In genomic region chr4:152972821-152973613, GRCh38 we compare ENCODE assay signal across 12 cellular contexts. TPM values are rescaled to one million over a fixed set of nuclear protein-coding genes. Genes with fewer than 3 reads are reported as not detected.
DNase-seq lines count a peak whose midpoint lies in the region; ATAC-seq and TF ChIP-seq lines count a peak whose summit lies in the region.
"Had no signal": no experiment of that assay in that cellular context is flagged by ENCODE, and none has a peak within 500 bp of the region (broad histone marks: within the 10 kb centered on the region; RNA-seq: fewer than 3 reads in every experiment).

No MANE protein-coding gene starts in this region.

- H3K27me3 ChIP-seq in left lung (no peaks in the 10 kb centered on the region), upper lobe of right lung (no peaks in the 10 kb centered on the region)

- peak overlapping the region; percentile 45 for H3K27ac Mint-ChIP-seq in activated T-cell treated with anti-CD3 and anti-CD28 coated beads, Interleukin-2, amount 50 U/mL, for 72 hours
- no peak overlapping the region for H3K27ac Mint-ChIP-seq in activated T-cell treated with anti-CD3 and anti-CD28 coated beads, Interleukin-2, amount 50 U/mL, for 24 hours
- no peak overlapping the region for H3K27ac Mint-ChIP-seq in MCF 10A (ENCODE audit: low read depth, unreplicated experiment)
- H3K27ac Mint-ChIP-seq in activated T-helper 17 cell treated with anti-CD3 and anti-CD28 coated beads, Interleukin-2, amount 50 U/mL, for 72 hours: no peak overlapping the region
- H3K27ac Mint-ChIP-seq: T-helper 17 cell had no signal

- intact Hi-C loops in MCF 10A (cut with micrococcal nuclease): loop anchor here (5.0 kb wide), 1 partner anchor 36 kb away; the partner anchor contains the start of gene FHDC1
- intact Hi-C loops in left lung (cut with DNase I): no loop called here
- intact Hi-C loops in upper lobe of right lung (cut with DNase I): no loop called here

- POLR2A ChIA-PET in MCF 10A (lab: Yijun Ruan, JAX): interaction anchor here (0.6 to 6.3 kb wide), 5 partner anchors 10 to 35 kb away, joined by 3 to 53 read pairs (median 3); no protein-coding TSS in a partner anchor

- BruUV-seq in MCF 10A (replicated peaks; lab: Mats Ljungman, UMichigan): no TSS peak

- H3K36me3 Mint-ChIP-seq in activated T-cell treated with anti-CD3 and anti-CD28 coated beads, Interleukin-2, amount 50 U/mL, for 72 hours (ENCODE audit: insufficient read depth in 2 of 2): no peaks in the 10 kb centered on the region
- H3K36me3 Mint-ChIP-seq in activated T-cell treated with anti-CD3 and anti-CD28 coated beads, Interleukin-2, amount 50 U/mL, for 24 hours (ENCODE audit: low read depth): no peaks in the 10 kb centered on the region
- H3K36me3 Mint-ChIP-seq in MCF 10A (ENCODE audit: insufficient read depth, unreplicated experiment): peaks cover 21% of the 10 kb centered on the region
- H3K36me3 Mint-ChIP-seq in activated T-helper 17 cell treated with anti-CD3 and anti-CD28 coated beads, Interleukin-2, amount 50 U/mL, for 72 hours (ENCODE audit: low read depth): no peaks in the 10 kb centered on the region

- no peaks in the 10 kb centered on the region for H3K27me3 Mint-ChIP-seq in activated T-cell treated with anti-CD3 and anti-CD28 coated beads, Interleukin-2, amount 50 U/mL, for 72 hours (ENCODE audit: low read depth)
- no peaks in the 10 kb centered on the region for H3K27me3 Mint-ChIP-seq in activated T-cell treated with anti-CD3 and anti-CD28 coated beads, Interleukin-2, amount 50 U/mL, for 24 hours
- H3K27me3 Mint-ChIP-seq in MCF 10A (ENCODE audit: insufficient read depth, unreplicated experiment): no peaks in the 10 kb centered on the region
- peaks cover 4% of the 10 kb centered on the region for H3K27me3 Mint-ChIP-seq in activated T-helper 17 cell treated with anti-CD3 and anti-CD28 coated beads, Interleukin-2, amount 50 U/mL, for 72 hours

- no peak for DNase-seq in activated T-cell treated with anti-CD3 and anti-CD28 coated beads, Interleukin-2, amount 50 U/mL, for 72 hours
- no peak for DNase-seq in activated T-cell treated with anti-CD3 and anti-CD28 coated beads, Interleukin-2, amount 50 U/mL, for 24 hours
- DNase-seq in MCF 10A (ENCODE audit: unreplicated experiment) (peak; percentile 69), left lung (peak in 1 of 2 donors; percentile 69), upper lobe of right lung (no peak), LoVo (ENCODE audit: low spot score) (no peak)
- DNase-seq: NCI-H69, T-helper 17 cell had no signal

- CTCF ChIA-PET in MCF 10A (lab: Yijun Ruan, JAX): no interaction called here

- H3K4me3 ChIP-seq in left lung (no peak overlapping the region), upper lobe of right lung (no peak overlapping the region)
- H3K4me3 ChIP-seq: thoracic aorta had no signal

- H3K27ac ChIP-seq in left lung (peak overlapping the region; percentile 13 to 70), upper lobe of right lung (no peak overlapping the region)
- H3K27ac ChIP-seq: KMS-11, thoracic aorta had no signal

- H3K4me1 Mint-ChIP-seq in activated T-cell treated with anti-CD3 and anti-CD28 coated beads, Interleukin-2, amount 50 U/mL, for 72 hours (ENCODE audit: low read depth): no peaks in the 10 kb centered on the region
- H3K4me1 Mint-ChIP-seq in activated T-cell treated with anti-CD3 and anti-CD28 coated beads, Interleukin-2, amount 50 U/mL, for 24 hours (ENCODE audit: low read depth): no peaks in the 10 kb centered on the region
- H3K4me1 Mint-ChIP-seq in MCF 10A (ENCODE audit: insufficient read depth, unreplicated experiment): peaks cover 36% of the 10 kb centered on the region
- H3K4me1 Mint-ChIP-seq in activated T-helper 17 cell treated with anti-CD3 and anti-CD28 coated beads, Interleukin-2, amount 50 U/mL, for 72 hours: no peaks in the 10 kb centered on the region
- H3K4me1 Mint-ChIP-seq: T-helper 17 cell had no signal

- H3K4me3 Mint-ChIP-seq in activated T-cell treated with anti-CD3 and anti-CD28 coated beads, Interleukin-2, amount 50 U/mL, for 72 hours: no peak overlapping the region
- H3K4me3 Mint-ChIP-seq in activated T-cell treated with anti-CD3 and anti-CD28 coated beads, Interleukin-2, amount 50 U/mL, for 24 hours: no peak overlapping the region
- H3K4me3 Mint-ChIP-seq in MCF 10A (ENCODE audit: unreplicated experiment): no peak overlapping the region
- no peak overlapping the region for H3K4me3 Mint-ChIP-seq in activated T-helper 17 cell treated with anti-CD3 and anti-CD28 coated beads, Interleukin-2, amount 50 U/mL, for 72 hours
- H3K4me3 Mint-ChIP-seq: T-helper 17 cell had no signal

- H3K9me3 Mint-ChIP-seq in activated T-cell treated with anti-CD3 and anti-CD28 coated beads, Interleukin-2, amount 50 U/mL, for 72 hours: no peaks in the 10 kb centered on the region
- H3K9me3 Mint-ChIP-seq in activated T-cell treated with anti-CD3 and anti-CD28 coated beads, Interleukin-2, amount 50 U/mL, for 24 hours: no peaks in the 10 kb centered on the region
- H3K9me3 Mint-ChIP-seq in MCF 10A (ENCODE audit: unreplicated experiment): no peaks in the 10 kb centered on the region
- H3K9me3 Mint-ChIP-seq in activated T-helper 17 cell treated with anti-CD3 and anti-CD28 coated beads, Interleukin-2, amount 50 U/mL, for 72 hours: no peaks in the 10 kb centered on the region

- TF ChIP-seq CTCF in MCF 10A (IDR thresholded peaks at IDR 0.05; ENCODE audit: unreplicated experiment) (no peak), left lung (IDR thresholded peaks at IDR 0.05) (no peak), upper lobe of right lung (IDR thresholded peaks at IDR 0.05) (no peak)

- H3K36me3 ChIP-seq in left lung (peaks cover 0 to 46% of the 10 kb centered on the region in 2 donors), upper lobe of right lung (peaks cover 10% of the 10 kb centered on the region)
- H3K36me3 ChIP-seq: thoracic aorta had no signal

- no peaks in the 10 kb centered on the region for H3K9me3 ChIP-seq in left lung
- no peaks in the 10 kb centered on the region for H3K9me3 ChIP-seq in upper lobe of right lung
- H3K9me3 ChIP-seq: thoracic aorta had no signal

- H3K4me1 ChIP-seq in left lung (peaks cover 0 to 3% of the 10 kb centered on the region in 2 donors), upper lobe of right lung (peaks cover 12% of the 10 kb centered on the region)

- ATAC-seq in activated T-cell treated with anti-CD3 and anti-CD28 coated beads, Interleukin-2, amount 50 U/mL, for 72 hours (replicated peaks in 1 of 2): no peak
- ATAC-seq in left lung: peak; percentile 37
- peak; percentile 6 for ATAC-seq in upper lobe of right lung
- ATAC-seq in activated T-helper 17 cell treated with anti-CD3 and anti-CD28 coated beads, Interleukin-2, amount 50 U/mL, for 72 hours (replicated peaks): no peak
- ATAC-seq in GM18873 (IDR thresholded peaks at IDR 0.05; ENCODE audit: low FRiP score, unreplicated experiment): no peak
- ATAC-seq: T-helper 17 cell had no signal

RNA-seq across cellular contexts. Expression of gene FHDC1, which starts 36.9 kb away (rescaled TPM):
- under 1 TPM; 0.10 to 0.14 TPM for total RNA-seq in activated T-cell treated with anti-CD3 and anti-CD28 coated beads, Interleukin-2, amount 50 U/mL, for 72 hours
- total RNA-seq in MCF 10A (2022) (2.0 and 2.7 TPM in 2 replicates), left lung (10 to 100 TPM; 22.4 to 32.9 TPM), upper lobe of right lung (25.7 TPM)
- total RNA-seq in activated T-helper 17 cell treated with anti-CD3 and anti-CD28 coated beads, Interleukin-2, amount 50 U/mL, for 72 hours: under 1 TPM; 0.32 to 0.48 TPM

Comparison
In these comparisons a context has a peak if more than half of its experiments do, and no peak if none do; other contexts are left out.
1. ATAC-seq: peak in left lung (single experiment) and upper lobe of right lung (single experiment); none in activated T-cell treated with anti-CD3 and anti-CD28 coated beads, Interleukin-2, amount 50 U/mL, for 72 hours (0 of 2), activated T-helper 17 cell treated with anti-CD3 and anti-CD28 coated beads, Interleukin-2, amount 50 U/mL, for 72 hours (single experiment) and GM18873 (single experiment).